Comparison of ENCODE assay signal across 7 cellular contexts in genomic region chr11:65047581-65048422, GRCh38. TPM values are rescaled to one million over a fixed set of nuclear protein-coding genes. Genes with fewer than 3 reads are reported as not detected.
DNase-seq lines count a peak whose midpoint lies in the region; ATAC-seq and TF ChIP-seq lines count a peak whose summit lies in the region.
"Had no signal": no experiment of that assay in that cellular context is flagged by ENCODE, and none has a peak within 500 bp of the region (broad histone marks: within the 10 kb centered on the region; RNA-seq: fewer than 3 reads in every experiment).

No MANE protein-coding gene starts in this region.

- peaks cover 22% of the 10 kb centered on the region for H3K4me1 Mint-ChIP-seq in activated T-helper 2 cell treated with anti-CD3 and anti-CD28 coated beads, Interferon-gamma antibody, Interleukin-2, Interleukin-4, amounts not matched to agents 10 μg/mL and 5 μg/mL and 100 μg/mL, durations not matched to agents 14 hours and 24 hours and 36 hours (ENCODE audit: low read depth)

- TF ChIP-seq CTCF in AG04449 (IDR thresholded peaks at IDR 0.05; ENCODE audit: insufficient read depth, low read length, missing control alignments) = no peak

- peak overlapping the region; percentile 44 for H3K4me3 ChIP-seq in AG04449 (ENCODE audit: low read depth, low read length)

- ATAC-seq in left lobe of liver (peak; percentile 26), HG02885 (IDR thresholded peaks at IDR 0.05; ENCODE audit: poor library complexity, unreplicated experiment) (no peak)

- H3K27ac Mint-ChIP-seq in activated T-helper 2 cell treated with anti-CD3 and anti-CD28 coated beads, Interferon-gamma antibody, Interleukin-2, Interleukin-4, amounts not matched to agents 10 μg/mL and 5 μg/mL and 100 μg/mL, durations not matched to agents 14 hours and 24 hours and 36 hours = peak overlapping the region; percentile 65

- H3K9me3 Mint-ChIP-seq in activated T-helper 2 cell treated with anti-CD3 and anti-CD28 coated beads, Interferon-gamma antibody, Interleukin-2, Interleukin-4, amounts not matched to agents 10 μg/mL and 5 μg/mL and 100 μg/mL, durations not matched to agents 14 hours and 24 hours and 36 hours = no peaks in the 10 kb centered on the region

- CTCF ChIA-PET in AG04449 (lab: Yijun Ruan, JAX) = interaction anchor here (1.8 kb wide), 1 partner anchor 33 kb away, joined by 5 read pairs; the partner anchor contains the start of gene ARL2

- POLR2A ChIA-PET in AG04449 (lab: Yijun Ruan, JAX) = no interaction called here

- intact Hi-C loops in activated T-helper 2 cell treated with anti-CD3 and anti-CD28 coated beads, Interferon-gamma antibody, Interleukin-2, Interleukin-4, amounts not matched to agents 10 μg/mL and 5 μg/mL and 100 μg/mL, durations not matched to agents 14 hours and 24 hours and 36 hours (cut with micrococcal nuclease) = no loop called here

- peaks cover 17% of the 10 kb centered on the region for H3K36me3 Mint-ChIP-seq in activated T-helper 2 cell treated with anti-CD3 and anti-CD28 coated beads, Interferon-gamma antibody, Interleukin-2, Interleukin-4, amounts not matched to agents 10 μg/mL and 5 μg/mL and 100 μg/mL, durations not matched to agents 14 hours and 24 hours and 36 hours (ENCODE audit: low read depth)

- H3K4me3 Mint-ChIP-seq in activated T-helper 2 cell treated with anti-CD3 and anti-CD28 coated beads, Interferon-gamma antibody, Interleukin-2, Interleukin-4, amounts not matched to agents 10 μg/mL and 5 μg/mL and 100 μg/mL, durations not matched to agents 14 hours and 24 hours and 36 hours (ENCODE audit: low read depth) = peak overlapping the region; percentile 75

- no peak for DNase-seq in AG04449 (ENCODE audit: low read depth, low spot score)
- DNase-seq in activated T-helper 2 cell treated with anti-CD3 and anti-CD28 coated beads, Interferon-gamma antibody, Interleukin-2, Interleukin-4, amounts not matched to agents 10 μg/mL and 5 μg/mL and 100 μg/mL, durations not matched to agents 14 hours and 24 hours and 36 hours (ENCODE audit: low spot score) = no peak
- DNase-seq in left lobe of liver (ENCODE audit: low spot score) = no peak
- DNase-seq in GOT3 (lab: John Stamatoyannopoulos, UW) = no peak
- DNase-seq in NCI-H748 (lab: John Stamatoyannopoulos, UW; ENCODE audit: unreplicated experiment) = no peak
- DNase-seq: NCI-H146 had no signal

- no peaks in the 10 kb centered on the region for H3K27me3 Mint-ChIP-seq in activated T-helper 2 cell treated with anti-CD3 and anti-CD28 coated beads, Interferon-gamma antibody, Interleukin-2, Interleukin-4, amounts not matched to agents 10 μg/mL and 5 μg/mL and 100 μg/mL, durations not matched to agents 14 hours and 24 hours and 36 hours (ENCODE audit: low read depth)

RNA-seq across cellular contexts. Expression of gene SAC3D1, which starts 6.8 kb away (rescaled TPM):
- total RNA-seq in activated T-helper 2 cell treated with anti-CD3 and anti-CD28 coated beads, Interferon-gamma antibody, Interleukin-2, Interleukin-4, amounts not matched to agents 10 μg/mL and 5 μg/mL and 100 μg/mL, durations not matched to agents 14 hours and 24 hours and 36 hours = 17.0 and 18.6 TPM in 2 replicates
- total RNA-seq in left lobe of liver = 5.7 TPM

RNA-seq across cellular contexts. Expression of gene NAALADL1, which starts 10.6 kb away (rescaled TPM):
- total RNA-seq in activated T-helper 2 cell treated with anti-CD3 and anti-CD28 coated beads, Interferon-gamma antibody, Interleukin-2, Interleukin-4, amounts not matched to agents 10 μg/mL and 5 μg/mL and 100 μg/mL, durations not matched to agents 14 hours and 24 hours and 36 hours = 11.9 and 14.6 TPM in 2 replicates
- total RNA-seq in left lobe of liver = 0.78 TPM

RNA-seq across cellular contexts. Expression of gene SNX15, which starts 20.6 kb away (rescaled TPM):
- 19.6 and 22.4 TPM in 2 replicates for total RNA-seq in activated T-helper 2 cell treated with anti-CD3 and anti-CD28 coated beads, Interferon-gamma antibody, Interleukin-2, Interleukin-4, amounts not matched to agents 10 μg/mL and 5 μg/mL and 100 μg/mL, durations not matched to agents 14 hours and 24 hours and 36 hours
- 8.8 TPM for total RNA-seq in left lobe of liver

RNA-seq across cellular contexts. Expression of gene ARL2, which starts 33.8 kb away (rescaled TPM):
- 70.0 and 77.0 TPM in 2 replicates for total RNA-seq in activated T-helper 2 cell treated with anti-CD3 and anti-CD28 coated beads, Interferon-gamma antibody, Interleukin-2, Interleukin-4, amounts not matched to agents 10 μg/mL and 5 μg/mL and 100 μg/mL, durations not matched to agents 14 hours and 24 hours and 36 hours
- 8.9 TPM for total RNA-seq in left lobe of liver

RNA-seq across cellular contexts. Expression of gene CDCA5, which starts 36.0 kb away (rescaled TPM):
- total RNA-seq in activated T-helper 2 cell treated with anti-CD3 and anti-CD28 coated beads, Interferon-gamma antibody, Interleukin-2, Interleukin-4, amounts not matched to agents 10 μg/mL and 5 μg/mL and 100 μg/mL, durations not matched to agents 14 hours and 24 hours and 36 hours = 82.0 and 86.8 TPM in 2 replicates
- total RNA-seq in left lobe of liver = 0.75 TPM
